Comparison of ENCODE assay signal across 8 cellular contexts in genomic region chr1:33348194-33348593, GRCh38. TPM values are rescaled to one million over a fixed set of nuclear protein-coding genes. Genes with fewer than 3 reads are reported as not detected.
A peak's percentile ranks its signal among the peaks of the same experiment; 100 is the strongest.
DNase-seq lines count a peak whose midpoint lies in the region; ATAC-seq and TF ChIP-seq lines count a peak whose summit lies in the region.

No MANE protein-coding gene starts in this region.

- H3K27me3 Mint-ChIP-seq in chondrocyte (ENCODE audit: low read depth) (no peaks in the 10 kb centered on the region), natural killer cell (ENCODE audit: low read depth in 2 of 2) (no peaks in the 10 kb centered on the region)

- H3K27ac Mint-ChIP-seq in chondrocyte (ENCODE audit: unreplicated experiment) (peak overlapping the region; percentile 94), natural killer cell (peak overlapping the region; percentile 61 to 66)

- peak overlapping the region; percentile 85 for H3K4me3 Mint-ChIP-seq in chondrocyte (ENCODE audit: unreplicated experiment)
- H3K4me3 Mint-ChIP-seq in natural killer cell = peak overlapping the region; percentile 78

- no peak for ATAC-seq in natural killer cell

- H3K79me2 ChIP-seq in Karpas-422 (ENCODE audit: low read length) = peaks cover 63% of the 10 kb centered on the region

- no peaks in the 10 kb centered on the region for H3K27me3 ChIP-seq in Karpas-422 (ENCODE audit: low read length)

- H3K9me2 ChIP-seq in Karpas-422 (replicated peaks; ENCODE audit: insufficient read depth, low read length) = no peaks in the 10 kb centered on the region

- DNase-seq in AG20443 (ENCODE audit: low spot score) = peak; percentile 25
- no peak for DNase-seq in Karpas-422
- no peak for DNase-seq in chondrocyte (ENCODE audit: low spot score)
- no peak for DNase-seq in natural killer cell
- no peak for DNase-seq in stimulated activated CD4-positive, alpha-beta T cell treated with anti-CD3 and anti-CD28 coated beads, Interleukin-4, amount 100 ng/mL, for 24 hours
- no peak for DNase-seq in SHP77 treated with DMSO at 0.1 percent for 48 hours (lab: John Stamatoyannopoulos, UW)
- no peak for DNase-seq in NCI-H2107 (lab: John Stamatoyannopoulos, UW)
- DNase-seq in iPS-NIHi7 (ENCODE audit: extremely low spot score) = no peak

- H3K9ac ChIP-seq in Karpas-422 (ENCODE audit: low read length) = peak overlapping the region; percentile 94

- H4K20me1 ChIP-seq in Karpas-422 (ENCODE audit: insufficient read depth, low read depth, low read length) = peaks cover 7% of the 10 kb centered on the region; the same call in 1 of the 2 replicates

- no peak overlapping the region for H3K27ac ChIP-seq in Karpas-422 (ENCODE audit: low read length)

- intact Hi-C loops in natural killer cell (cut with micrococcal nuclease) = no loop called here

- H3K4me3 ChIP-seq in Karpas-422 (ENCODE audit: low read length) = peak overlapping the region; percentile 96

- no peak overlapping the region for H2AFZ ChIP-seq in Karpas-422 (ENCODE audit: low read length)

- no peaks in the 10 kb centered on the region for H3K9me3 ChIP-seq in Karpas-422 (ENCODE audit: low read length)

- peaks cover 52% of the 10 kb centered on the region for H3K4me1 ChIP-seq in Karpas-422 (ENCODE audit: low read length)

- peaks cover 63% of the 10 kb centered on the region for H3K4me1 Mint-ChIP-seq in chondrocyte (ENCODE audit: low read depth)
- peaks cover 39 to 44% of the 10 kb centered on the region in 2 donors for H3K4me1 Mint-ChIP-seq in natural killer cell

- H3K36me3 ChIP-seq in Karpas-422 (ENCODE audit: insufficient read depth, low read length) = peaks cover 10% of the 10 kb centered on the region

- no peak for TF ChIP-seq CTCF in chondrocyte (IDR thresholded peaks at IDR 0.05)
- no peak for TF ChIP-seq CTCF in natural killer cell (IDR thresholded peaks at IDR 0.05)

- no peaks in the 10 kb centered on the region for H3K9me3 Mint-ChIP-seq in chondrocyte (ENCODE audit: low read depth)
- H3K9me3 Mint-ChIP-seq in natural killer cell = no peaks in the 10 kb centered on the region

- no peaks in the 10 kb centered on the region for H3K36me3 Mint-ChIP-seq in chondrocyte (ENCODE audit: low read depth)
- no peaks in the 10 kb centered on the region for H3K36me3 Mint-ChIP-seq in natural killer cell

- H3K4me2 ChIP-seq in Karpas-422 (ENCODE audit: low read depth, low read length, poor library complexity, severe bottlenecking) = peak overlapping the region; percentile 93

RNA-seq across cellular contexts. Expression of gene A3GALT2, which starts 27.3 kb away (rescaled TPM):
- 0.47 TPM in 1 of 2 replicates, not detected in the other for total RNA-seq in Karpas-422 (2014; rRNA removed; shearing (Covaris generic); ENCODE audit: low replicate concordance)
- total RNA-seq in chondrocyte (0.27 TPM in 1 of 3 replicates, not detected in the others), natural killer cell (not detected)
